1 cellular context compared by ENCODE assay signal in the genomic region with DNA sequence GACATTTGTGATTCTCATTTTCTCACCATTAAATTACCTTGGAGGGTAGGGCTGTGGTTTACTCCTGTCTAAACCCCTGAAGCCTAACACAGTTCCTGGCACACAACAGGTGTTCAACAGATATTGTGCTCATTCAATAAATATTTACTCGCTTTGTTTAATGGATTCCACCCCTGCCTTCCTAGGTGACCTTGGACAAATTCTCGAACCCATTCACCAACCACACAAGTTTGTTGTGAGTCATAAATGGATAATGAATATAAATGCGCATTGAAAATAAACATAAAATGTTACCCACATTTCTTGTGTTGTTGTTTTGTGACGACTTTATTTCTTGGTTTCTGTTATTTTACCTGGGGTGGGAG.
TF ChIP-seq lines count a peak whose summit lies in the region.

No MANE protein-coding gene starts in this region.

TF ChIP-seq in GM23338, 12 proteins besides CTCF, POLR2A, EP300 and RAD21 (continued from another document):
- TF ChIP-seq, protein P1, sequence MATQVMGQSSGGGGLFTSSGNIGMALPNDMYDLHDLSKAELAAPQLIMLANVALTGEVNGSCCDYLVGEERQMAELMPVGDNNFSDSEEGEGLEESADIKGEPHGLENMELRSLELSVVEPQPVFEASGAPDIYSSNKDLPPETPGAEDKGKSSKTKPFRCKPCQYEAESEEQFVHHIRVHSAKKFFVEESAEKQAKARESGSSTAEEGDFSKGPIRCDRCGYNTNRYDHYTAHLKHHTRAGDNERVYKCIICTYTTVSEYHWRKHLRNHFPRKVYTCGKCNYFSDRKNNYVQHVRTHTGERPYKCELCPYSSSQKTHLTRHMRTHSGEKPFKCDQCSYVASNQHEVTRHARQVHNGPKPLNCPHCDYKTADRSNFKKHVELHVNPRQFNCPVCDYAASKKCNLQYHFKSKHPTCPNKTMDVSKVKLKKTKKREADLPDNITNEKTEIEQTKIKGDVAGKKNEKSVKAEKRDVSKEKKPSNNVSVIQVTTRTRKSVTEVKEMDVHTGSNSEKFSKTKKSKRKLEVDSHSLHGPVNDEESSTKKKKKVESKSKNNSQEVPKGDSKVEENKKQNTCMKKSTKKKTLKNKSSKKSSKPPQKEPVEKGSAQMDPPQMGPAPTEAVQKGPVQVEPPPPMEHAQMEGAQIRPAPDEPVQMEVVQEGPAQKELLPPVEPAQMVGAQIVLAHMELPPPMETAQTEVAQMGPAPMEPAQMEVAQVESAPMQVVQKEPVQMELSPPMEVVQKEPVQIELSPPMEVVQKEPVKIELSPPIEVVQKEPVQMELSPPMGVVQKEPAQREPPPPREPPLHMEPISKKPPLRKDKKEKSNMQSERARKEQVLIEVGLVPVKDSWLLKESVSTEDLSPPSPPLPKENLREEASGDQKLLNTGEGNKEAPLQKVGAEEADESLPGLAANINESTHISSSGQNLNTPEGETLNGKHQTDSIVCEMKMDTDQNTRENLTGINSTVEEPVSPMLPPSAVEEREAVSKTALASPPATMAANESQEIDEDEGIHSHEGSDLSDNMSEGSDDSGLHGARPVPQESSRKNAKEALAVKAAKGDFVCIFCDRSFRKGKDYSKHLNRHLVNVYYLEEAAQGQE (IDR thresholded peaks at IDR 0.05; ENCODE audit: unreplicated experiment): no peak
- TF ChIP-seq JUNB (IDR thresholded peaks at IDR 0.05; ENCODE audit: unreplicated experiment): no peak
- no peak for TF ChIP-seq EZH2 (IDR thresholded peaks at IDR 0.05; ENCODE audit: low read depth, unreplicated experiment)
- TF ChIP-seq EZH2phosphoT487 (IDR thresholded peaks at IDR 0.05; ENCODE audit: unreplicated experiment): no peak
- TF ChIP-seq, protein P2, sequence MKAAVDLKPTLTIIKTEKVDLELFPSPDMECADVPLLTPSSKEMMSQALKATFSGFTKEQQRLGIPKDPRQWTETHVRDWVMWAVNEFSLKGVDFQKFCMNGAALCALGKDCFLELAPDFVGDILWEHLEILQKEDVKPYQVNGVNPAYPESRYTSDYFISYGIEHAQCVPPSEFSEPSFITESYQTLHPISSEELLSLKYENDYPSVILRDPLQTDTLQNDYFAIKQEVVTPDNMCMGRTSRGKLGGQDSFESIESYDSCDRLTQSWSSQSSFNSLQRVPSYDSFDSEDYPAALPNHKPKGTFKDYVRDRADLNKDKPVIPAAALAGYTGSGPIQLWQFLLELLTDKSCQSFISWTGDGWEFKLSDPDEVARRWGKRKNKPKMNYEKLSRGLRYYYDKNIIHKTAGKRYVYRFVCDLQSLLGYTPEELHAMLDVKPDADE (IDR thresholded peaks at IDR 0.05): no peak
- TF ChIP-seq, protein P3, sequence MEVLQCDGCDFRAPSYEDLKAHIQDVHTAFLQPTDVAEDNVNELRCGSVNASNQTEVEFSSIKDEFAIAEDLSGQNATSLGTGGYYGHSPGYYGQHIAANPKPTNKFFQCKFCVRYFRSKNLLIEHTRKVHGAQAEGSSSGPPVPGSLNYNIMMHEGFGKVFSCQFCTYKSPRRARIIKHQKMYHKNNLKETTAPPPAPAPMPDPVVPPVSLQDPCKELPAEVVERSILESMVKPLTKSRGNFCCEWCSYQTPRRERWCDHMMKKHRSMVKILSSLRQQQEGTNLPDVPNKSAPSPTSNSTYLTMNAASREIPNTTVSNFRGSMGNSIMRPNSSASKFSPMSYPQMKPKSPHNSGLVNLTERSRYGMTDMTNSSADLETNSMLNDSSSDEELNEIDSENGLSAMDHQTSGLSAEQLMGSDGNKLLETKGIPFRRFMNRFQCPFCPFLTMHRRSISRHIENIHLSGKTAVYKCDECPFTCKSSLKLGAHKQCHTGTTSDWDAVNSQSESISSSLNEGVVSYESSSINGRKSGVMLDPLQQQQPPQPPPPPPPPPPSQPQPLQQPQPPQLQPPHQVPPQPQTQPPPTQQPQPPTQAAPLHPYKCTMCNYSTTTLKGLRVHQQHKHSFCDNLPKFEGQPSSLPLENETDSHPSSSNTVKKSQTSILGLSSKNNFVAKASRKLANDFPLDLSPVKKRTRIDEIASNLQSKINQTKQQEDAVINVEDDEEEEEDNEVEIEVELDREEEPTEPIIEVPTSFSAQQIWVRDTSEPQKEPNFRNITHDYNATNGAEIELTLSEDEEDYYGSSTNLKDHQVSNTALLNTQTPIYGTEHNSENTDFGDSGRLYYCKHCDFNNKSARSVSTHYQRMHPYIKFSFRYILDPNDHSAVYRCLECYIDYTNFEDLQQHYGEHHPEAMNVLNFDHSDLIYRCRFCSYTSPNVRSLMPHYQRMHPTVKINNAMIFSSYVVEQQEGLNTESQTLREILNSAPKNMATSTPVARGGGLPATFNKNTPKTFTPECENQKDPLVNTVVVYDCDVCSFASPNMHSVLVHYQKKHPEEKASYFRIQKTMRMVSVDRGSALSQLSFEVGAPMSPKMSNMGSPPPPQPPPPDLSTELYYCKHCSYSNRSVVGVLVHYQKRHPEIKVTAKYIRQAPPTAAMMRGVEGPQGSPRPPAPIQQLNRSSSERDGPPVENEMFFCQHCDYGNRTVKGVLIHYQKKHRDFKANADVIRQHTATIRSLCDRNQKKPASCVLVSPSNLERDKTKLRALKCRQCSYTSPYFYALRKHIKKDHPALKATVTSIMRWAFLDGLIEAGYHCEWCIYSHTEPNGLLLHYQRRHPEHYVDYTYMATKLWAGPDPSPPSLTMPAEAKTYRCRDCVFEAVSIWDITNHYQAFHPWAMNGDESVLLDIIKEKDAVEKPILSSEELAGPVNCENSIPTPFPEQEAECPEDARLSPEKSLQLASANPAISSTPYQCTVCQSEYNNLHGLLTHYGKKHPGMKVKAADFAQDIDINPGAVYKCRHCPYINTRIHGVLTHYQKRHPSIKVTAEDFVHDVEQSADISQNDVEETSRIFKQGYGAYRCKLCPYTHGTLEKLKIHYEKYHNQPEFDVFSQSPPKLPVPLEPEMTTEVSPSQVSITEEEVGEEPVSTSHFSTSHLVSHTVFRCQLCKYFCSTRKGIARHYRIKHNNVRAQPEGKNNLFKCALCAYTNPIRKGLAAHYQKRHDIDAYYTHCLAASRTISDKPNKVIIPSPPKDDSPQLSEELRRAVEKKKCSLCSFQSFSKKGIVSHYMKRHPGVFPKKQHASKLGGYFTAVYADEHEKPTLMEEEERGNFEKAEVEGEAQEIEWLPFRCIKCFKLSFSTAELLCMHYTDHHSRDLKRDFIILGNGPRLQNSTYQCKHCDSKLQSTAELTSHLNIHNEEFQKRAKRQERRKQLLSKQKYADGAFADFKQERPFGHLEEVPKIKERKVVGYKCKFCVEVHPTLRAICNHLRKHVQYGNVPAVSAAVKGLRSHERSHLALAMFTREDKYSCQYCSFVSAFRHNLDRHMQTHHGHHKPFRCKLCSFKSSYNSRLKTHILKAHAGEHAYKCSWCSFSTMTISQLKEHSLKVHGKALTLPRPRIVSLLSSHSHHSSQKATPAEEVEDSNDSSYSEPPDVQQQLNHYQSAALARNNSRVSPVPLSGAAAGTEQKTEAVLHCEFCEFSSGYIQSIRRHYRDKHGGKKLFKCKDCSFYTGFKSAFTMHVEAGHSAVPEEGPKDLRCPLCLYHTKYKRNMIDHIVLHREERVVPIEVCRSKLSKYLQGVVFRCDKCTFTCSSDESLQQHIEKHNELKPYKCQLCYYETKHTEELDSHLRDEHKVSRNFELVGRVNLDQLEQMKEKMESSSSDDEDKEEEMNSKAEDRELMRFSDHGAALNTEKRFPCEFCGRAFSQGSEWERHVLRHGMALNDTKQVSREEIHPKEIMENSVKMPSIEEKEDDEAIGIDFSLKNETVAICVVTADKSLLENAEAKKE (CRISPR knock-in tag; IDR thresholded peaks at IDR 0.05): no peak
